13 cellular contexts compared by ENCODE assay signal in the genomic region with DNA sequence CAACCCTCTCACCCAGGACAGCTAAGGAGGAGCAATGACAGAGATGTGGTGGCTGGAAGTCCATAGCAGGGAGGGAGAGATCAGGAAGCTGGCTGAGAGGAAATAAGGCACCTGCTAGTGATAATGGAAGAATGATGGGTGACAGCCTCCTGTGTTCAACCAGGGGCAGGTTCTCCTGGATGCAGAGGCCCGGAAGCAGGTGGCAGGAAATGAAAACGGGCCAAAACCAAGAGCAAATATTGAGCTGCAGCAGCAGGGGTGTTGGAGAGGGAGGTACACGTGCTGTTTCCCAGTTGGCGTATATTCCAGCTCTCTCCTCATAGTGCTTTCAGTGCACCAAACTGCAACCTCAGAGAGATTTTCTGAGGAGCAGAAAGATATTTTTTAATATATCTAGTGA.
DNase-seq lines count a peak whose midpoint lies in the region; ATAC-seq and TF ChIP-seq lines count a peak whose summit lies in the region.
"Had no signal": no experiment of that assay in that cellular context is flagged by ENCODE, and none has a peak within 500 bp of the region (broad histone marks: within the 10 kb centered on the region; RNA-seq: fewer than 3 reads in every experiment).

No MANE protein-coding gene starts in this region.

- H4K20me1 ChIP-seq in GM23338 (replicated peaks; ENCODE audit: insufficient read depth): no peaks in the 10 kb centered on the region

- no peaks in the 10 kb centered on the region for H3K79me2 ChIP-seq in GM23338 (replicated peaks; ENCODE audit: insufficient read depth)

- H3K27ac ChIP-seq in GM23338 (ENCODE audit: low read depth): no peak overlapping the region
- H3K27ac ChIP-seq: WERI-Rb-1 had no signal

- H3K36me3 ChIP-seq in GM23338 (ENCODE audit: insufficient read depth): no peaks in the 10 kb centered on the region
- H3K36me3 ChIP-seq: WERI-Rb-1 had no signal

- H2AFZ ChIP-seq in GM23338: no peak overlapping the region

- peaks cover 9% of the 10 kb centered on the region; the same call in 1 of the 3 replicates for H3K4me1 Mint-ChIP-seq in GM23338
- H3K4me1 Mint-ChIP-seq: nephron had no signal

- no peak overlapping the region for H3K4me3 Mint-ChIP-seq in GM23338
- H3K4me3 Mint-ChIP-seq: nephron had no signal

- H3K4me1 ChIP-seq in GM23338 (ENCODE audit: insufficient read depth): peaks cover 4% of the 10 kb centered on the region; the same call in 1 of the 2 replicates

- H3K27ac Mint-ChIP-seq in GM23338: no peak overlapping the region
- H3K27ac Mint-ChIP-seq: activated naive CD4-positive, alpha-beta T cell treated with anti-CD3 and anti-CD28 coated beads, Interleukin-2, amount 50 U/mL, for 72 hours; nephron had no signal

- H3K9me3 Mint-ChIP-seq in GM23338: peaks cover 20% of the 10 kb centered on the region

- no peaks in the 10 kb centered on the region for H3K27me3 ChIP-seq in GM23338 (ENCODE audit: insufficient read depth)

- no peak overlapping the region for H3K4me3 ChIP-seq in GM23338

- ATAC-seq in HG02571 (IDR thresholded peaks at IDR 0.05; ENCODE audit: unreplicated experiment) (no peak), GM23338 (no peak)
- ATAC-seq: activated naive CD4-positive, alpha-beta T cell treated with anti-CD3 and anti-CD28 coated beads, Interleukin-2, amount 50 U/mL, for 72 hours had no signal

- H3F3A ChIP-seq in GM23338 (replicated peaks; ENCODE audit: low read depth): no peaks in the 10 kb centered on the region

- in situ Hi-C loops in KBM-7 (cut with MboI; ENCODE audit: low pct_unique_long_range_greater_than_20kb, low sequenced_read_pairs): no loop called here

- peaks cover 10% of the 10 kb centered on the region; the same call in 2 of the 3 replicates for H3K36me3 Mint-ChIP-seq in GM23338 (ENCODE audit: low read depth)

- peaks cover 7% of the 10 kb centered on the region for H3K27me3 Mint-ChIP-seq in GM23338 (ENCODE audit: insufficient read depth, low read depth, poor library complexity)

- TF ChIP-seq CTCF in GM23338 (conservative IDR thresholded peaks at IDR 0.05; ENCODE audit: low read depth in 2 of 2): no peak

- H3K9me2 ChIP-seq in GM23338 (ENCODE audit: insufficient read depth): no peaks in the 10 kb centered on the region

- DNase-seq in COLO668 (lab: John Stamatoyannopoulos, UW; ENCODE audit: unreplicated experiment) (peak; percentile 72), KBM-7 (peak; percentile 72), NCI-H510A (lab: John Stamatoyannopoulos, UW) (peak; percentile 82), dermis microvascular lymphatic vessel endothelial cell (ENCODE audit: low read depth in 2 of 2) (peak; percentile 78 to 86), EL (no peak), GM23338 (ENCODE audit: low spot score) (no peak), kidney glomerular epithelial cell (lab: John Stamatoyannopoulos, UW) (no peak)
- DNase-seq: HCEC 1CT; stimulated activated naive CD4-positive, alpha-beta T cell treated with Interleukin-2 at 50 U/mL for 16 hours; WERI-Rb-1 had no signal

- H3K4me2 ChIP-seq in GM23338: no peak overlapping the region

TF ChIP-seq in GM23338, 12 proteins besides CTCF, POLR2A, EP300 and RAD21:
- TF ChIP-seq, protein P1, sequence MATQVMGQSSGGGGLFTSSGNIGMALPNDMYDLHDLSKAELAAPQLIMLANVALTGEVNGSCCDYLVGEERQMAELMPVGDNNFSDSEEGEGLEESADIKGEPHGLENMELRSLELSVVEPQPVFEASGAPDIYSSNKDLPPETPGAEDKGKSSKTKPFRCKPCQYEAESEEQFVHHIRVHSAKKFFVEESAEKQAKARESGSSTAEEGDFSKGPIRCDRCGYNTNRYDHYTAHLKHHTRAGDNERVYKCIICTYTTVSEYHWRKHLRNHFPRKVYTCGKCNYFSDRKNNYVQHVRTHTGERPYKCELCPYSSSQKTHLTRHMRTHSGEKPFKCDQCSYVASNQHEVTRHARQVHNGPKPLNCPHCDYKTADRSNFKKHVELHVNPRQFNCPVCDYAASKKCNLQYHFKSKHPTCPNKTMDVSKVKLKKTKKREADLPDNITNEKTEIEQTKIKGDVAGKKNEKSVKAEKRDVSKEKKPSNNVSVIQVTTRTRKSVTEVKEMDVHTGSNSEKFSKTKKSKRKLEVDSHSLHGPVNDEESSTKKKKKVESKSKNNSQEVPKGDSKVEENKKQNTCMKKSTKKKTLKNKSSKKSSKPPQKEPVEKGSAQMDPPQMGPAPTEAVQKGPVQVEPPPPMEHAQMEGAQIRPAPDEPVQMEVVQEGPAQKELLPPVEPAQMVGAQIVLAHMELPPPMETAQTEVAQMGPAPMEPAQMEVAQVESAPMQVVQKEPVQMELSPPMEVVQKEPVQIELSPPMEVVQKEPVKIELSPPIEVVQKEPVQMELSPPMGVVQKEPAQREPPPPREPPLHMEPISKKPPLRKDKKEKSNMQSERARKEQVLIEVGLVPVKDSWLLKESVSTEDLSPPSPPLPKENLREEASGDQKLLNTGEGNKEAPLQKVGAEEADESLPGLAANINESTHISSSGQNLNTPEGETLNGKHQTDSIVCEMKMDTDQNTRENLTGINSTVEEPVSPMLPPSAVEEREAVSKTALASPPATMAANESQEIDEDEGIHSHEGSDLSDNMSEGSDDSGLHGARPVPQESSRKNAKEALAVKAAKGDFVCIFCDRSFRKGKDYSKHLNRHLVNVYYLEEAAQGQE (IDR thresholded peaks at IDR 0.05; ENCODE audit: unreplicated experiment): no peak
- TF ChIP-seq NANOG (IDR thresholded peaks at IDR 0.05; ENCODE audit: borderline replicate concordance): no peak
- TF ChIP-seq JUNB (IDR thresholded peaks at IDR 0.05; ENCODE audit: unreplicated experiment): no peak
- no peak for TF ChIP-seq STAT1 (IDR thresholded peaks at IDR 0.05; ENCODE audit: unreplicated experiment)
- TF ChIP-seq, protein P2, sequence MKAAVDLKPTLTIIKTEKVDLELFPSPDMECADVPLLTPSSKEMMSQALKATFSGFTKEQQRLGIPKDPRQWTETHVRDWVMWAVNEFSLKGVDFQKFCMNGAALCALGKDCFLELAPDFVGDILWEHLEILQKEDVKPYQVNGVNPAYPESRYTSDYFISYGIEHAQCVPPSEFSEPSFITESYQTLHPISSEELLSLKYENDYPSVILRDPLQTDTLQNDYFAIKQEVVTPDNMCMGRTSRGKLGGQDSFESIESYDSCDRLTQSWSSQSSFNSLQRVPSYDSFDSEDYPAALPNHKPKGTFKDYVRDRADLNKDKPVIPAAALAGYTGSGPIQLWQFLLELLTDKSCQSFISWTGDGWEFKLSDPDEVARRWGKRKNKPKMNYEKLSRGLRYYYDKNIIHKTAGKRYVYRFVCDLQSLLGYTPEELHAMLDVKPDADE (IDR thresholded peaks at IDR 0.05): no peak
- TF ChIP-seq EZH2 (IDR thresholded peaks at IDR 0.05; ENCODE audit: low read depth, unreplicated experiment): no peak

Comparison
In these comparisons a context has a peak if more than half of its experiments do, and no peak if none do; other contexts are left out.
1. DNase-seq: peak in COLO668 (single experiment), KBM-7 (single experiment), NCI-H510A (single experiment) and dermis microvascular lymphatic vessel endothelial cell (2 of 2); none in EL (single experiment), GM23338 (single experiment) and kidney glomerular epithelial cell (single experiment).